8 cellular contexts compared by ENCODE assay signal in the genomic region with DNA sequence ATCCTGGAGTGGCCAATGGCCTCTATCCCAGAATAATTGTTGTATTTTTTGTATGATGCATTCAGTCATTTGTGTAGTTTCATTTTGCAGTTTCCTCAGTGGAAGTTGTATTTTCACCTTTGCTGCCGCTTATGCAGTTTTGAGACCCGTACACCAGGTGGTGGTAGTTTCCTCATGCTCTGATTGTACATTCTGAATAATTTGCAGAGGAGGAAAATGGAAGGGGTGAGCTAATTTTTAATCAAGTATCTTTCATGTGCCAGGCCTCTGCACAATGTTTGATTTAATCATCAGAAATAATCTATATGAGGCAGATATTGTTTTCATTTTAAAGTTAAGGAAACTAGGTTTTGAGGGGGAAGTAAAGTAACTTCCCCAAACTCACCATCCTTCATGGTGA. TPM values are rescaled to one million over a fixed set of nuclear protein-coding genes. Genes with fewer than 3 reads are reported as not detected.
DNase-seq lines count a peak whose midpoint lies in the region; TF ChIP-seq lines count a peak whose summit lies in the region.

No MANE protein-coding gene starts in this region.

- H3K4me1 ChIP-seq in right atrium auricular region (no peaks in the 10 kb centered on the region), mesendoderm (ENCODE audit: control insufficient read depth, low read depth, low read length) (no peaks in the 10 kb centered on the region)

- no peak overlapping the region for H3K18ac ChIP-seq in mesendoderm (ENCODE audit: low read length)

- H3K4me3 ChIP-seq in AG10803 (ENCODE audit: low read length), result no peak overlapping the region
- no peak overlapping the region for H3K4me3 ChIP-seq in right atrium auricular region
- H3K4me3 ChIP-seq in mesendoderm (ENCODE audit: low read length), result no peak overlapping the region

- H3K27ac ChIP-seq in right atrium auricular region (no peak overlapping the region), mesendoderm (ENCODE audit: low read depth, low read length) (no peak overlapping the region)

- H3K56ac ChIP-seq in mesendoderm (ENCODE audit: low read length), result no peak overlapping the region

- no peaks in the 10 kb centered on the region for H3K79me2 ChIP-seq in mesendoderm (ENCODE audit: control insufficient read depth, insufficient read depth, low read length)

- no peak overlapping the region for H2BK120ac ChIP-seq in mesendoderm (ENCODE audit: low read depth, low read length)

- no peak overlapping the region for H3K4ac ChIP-seq in mesendoderm (ENCODE audit: low read depth, low read length)

- H2BK15ac ChIP-seq in mesendoderm (replicated peaks; ENCODE audit: low read depth), result no peak overlapping the region

- no peak overlapping the region for H4K5ac ChIP-seq in mesendoderm (ENCODE audit: low read length)

- H2BK5ac ChIP-seq in mesendoderm (ENCODE audit: low read length), result no peak overlapping the region

- DNase-seq in AG10803 (ENCODE audit: low read depth) (peak; percentile 34), GM20000 (ENCODE audit: low spot score) (peak; percentile 27), RPMI8226 (peak; percentile 18), right atrium auricular region (ENCODE audit: low spot score) (no peak), NCI-H128 (lab: John Stamatoyannopoulos, UW; ENCODE audit: unreplicated experiment) (no peak), mesendoderm (no peak), NCI-H2171 (lab: John Stamatoyannopoulos, UW) (no peak)
- DNase-seq in stimulated activated CD4-positive, alpha-beta T cell treated with anti-CD3 and anti-CD28 coated beads, Interleukin-2, amount 100 ng/mL, for 48 hours, result no peak

- H3K9me3 ChIP-seq in right atrium auricular region, result no peaks in the 10 kb centered on the region

- no peak overlapping the region for H3K23ac ChIP-seq in mesendoderm (ENCODE audit: low read length)

- no peak overlapping the region for H3K9ac ChIP-seq in mesendoderm (ENCODE audit: low read length)

- no peaks in the 10 kb centered on the region for H3K27me3 ChIP-seq in right atrium auricular region
- H3K27me3 ChIP-seq in mesendoderm (ENCODE audit: insufficient read depth, low read length, poor library complexity), result no peaks in the 10 kb centered on the region

- WGBS in mesendoderm (ENCODE audit: extremely low coverage, insufficient coverage, low lambda C conversion rate), result no CpG with 5 or more reads among the region's 2 CpGs

- H4K8ac ChIP-seq in mesendoderm (ENCODE audit: low read depth, low read length), result no peak overlapping the region

- H2AK5ac ChIP-seq in mesendoderm (ENCODE audit: low read length), result no peak overlapping the region

- H3K36me3 ChIP-seq in right atrium auricular region (no peaks in the 10 kb centered on the region), mesendoderm (ENCODE audit: control insufficient read depth, insufficient read depth, low read length) (no peaks in the 10 kb centered on the region)

- peak; percentile 68 for TF ChIP-seq CTCF in AG10803 (conservative IDR thresholded peaks at IDR 0.05; ENCODE audit: low read length)
- TF ChIP-seq CTCF in GM20000 (IDR thresholded peaks at IDR 0.05; ENCODE audit: extremely low read depth, missing control alignments), result peak; percentile 13
- peak; percentile 28 to 71 for TF ChIP-seq CTCF in right atrium auricular region (IDR thresholded peaks at IDR 0.05)

- no peaks in the 10 kb centered on the region for H3K79me1 ChIP-seq in mesendoderm (ENCODE audit: low read length)

- no peak overlapping the region for H3K4me2 ChIP-seq in mesendoderm (ENCODE audit: low read length)

RNA-seq across cellular contexts. Expression of gene HLX, which starts 29.5 kb away (rescaled TPM):
- 1 to 10 TPM; 5.5 to 6.2 TPM for total RNA-seq in right atrium auricular region
- polyA plus RNA-seq in mesendoderm (2013, experiment 1 of 2), result 0.46 TPM
- 0.36 TPM for polyA plus RNA-seq in mesendoderm (2013, experiment 2 of 2)

Comparison
In these comparisons a context has a peak if more than half of its experiments do, and no peak if none do; other contexts are left out.
1. DNase-seq: peak in AG10803 (single experiment), GM20000 (single experiment) and RPMI8226 (single experiment); none in right atrium auricular region (single experiment), NCI-H128 (single experiment), stimulated activated CD4-positive, alpha-beta T cell treated with anti-CD3 and anti-CD28 coated beads, Interleukin-2, amount 100 ng/mL, for 48 hours (0 of 2), mesendoderm (single experiment) and NCI-H2171 (single experiment).
2. CTCF ChIP-seq: peak in every context shown above with its lines; median percentile 68 in AG10803; 50 in right atrium auricular region; 13 in GM20000.